ENCODE assay signal across 13 cellular contexts in genomic region chr6:106116125-106116524, GRCh38. TPM values are rescaled to one million over a fixed set of nuclear protein-coding genes. Genes with fewer than 3 reads are reported as not detected.
A peak's percentile ranks its signal among the peaks of the same experiment; 100 is the strongest.
DNase-seq lines count a peak whose midpoint lies in the region; ATAC-seq and TF ChIP-seq lines count a peak whose summit lies in the region.
"Had no signal": no experiment of that assay in that cellular context is flagged by ENCODE, and none has a peak within 500 bp of the region (broad histone marks: within the 10 kb centered on the region; RNA-seq: fewer than 3 reads in every experiment).

No MANE protein-coding gene starts in this region.

- no peak overlapping the region for H2AFZ ChIP-seq in Loucy (ENCODE audit: low read length)

- H3K9me2 ChIP-seq in Loucy (replicated peaks; ENCODE audit: low read depth, low read length), result no peaks in the 10 kb centered on the region

- H3K4me1 ChIP-seq in Loucy (ENCODE audit: insufficient read depth, low read length, poor library complexity, severe bottlenecking) (peaks cover 81% of the 10 kb centered on the region), upper lobe of left lung (peaks cover 0 to 5% (median 3%) of the 10 kb centered on the region in 4 donors)

- TF ChIP-seq CTCF in Loucy (conservative IDR thresholded peaks at IDR 0.05; ENCODE audit: low read length), result no peak
- no peak for TF ChIP-seq CTCF in upper lobe of left lung (IDR thresholded peaks at IDR 0.05)

- H3K9ac ChIP-seq in Loucy (ENCODE audit: low read depth, low read length, poor library complexity, severe bottlenecking), result no peak overlapping the region
- H3K9ac ChIP-seq: BLaER1 had no signal

- no peak for ATAC-seq in central memory CD8-positive, alpha-beta T cell (replicated peaks; ENCODE audit: extremely low read depth, poor library complexity, severe bottlenecking)
- ATAC-seq in GM18861 (IDR thresholded peaks at IDR 0.05; ENCODE audit: unreplicated experiment), result no peak
- ATAC-seq in upper lobe of left lung (ENCODE audit: low FRiP score in 2 of 2), result no peak

- H3K79me2 ChIP-seq in Loucy (ENCODE audit: insufficient read depth, low read length), result no peaks in the 10 kb centered on the region

- no peaks in the 10 kb centered on the region for H3K9me3 ChIP-seq in Loucy (ENCODE audit: insufficient read depth, low read depth, low read length)
- no peaks in the 10 kb centered on the region for H3K9me3 ChIP-seq in upper lobe of left lung
- H3K9me3 ChIP-seq: BLaER1 had no signal

- peak overlapping the region; percentile 16 for H3K4me3 Mint-ChIP-seq in central memory CD8-positive, alpha-beta T cell
- H3K4me3 Mint-ChIP-seq: activated naive CD8-positive, alpha-beta T cell had no signal

- H3K4me3 ChIP-seq in Loucy (ENCODE audit: low read length, poor library complexity, severe bottlenecking) (no peak overlapping the region), upper lobe of left lung (no peak overlapping the region)
- H3K4me3 ChIP-seq: BLaER1 had no signal

- H3K27ac ChIP-seq in upper lobe of left lung, result no peak overlapping the region
- H3K27ac ChIP-seq: BLaER1 had no signal

- no peaks in the 10 kb centered on the region for H3K9me3 Mint-ChIP-seq in central memory CD8-positive, alpha-beta T cell

- peaks cover 3% of the 10 kb centered on the region; the same call in 1 of the 2 replicates for H3F3A ChIP-seq in Loucy (ENCODE audit: low read depth)

- TF ChIP-seq POLR2A in upper lobe of left lung (IDR thresholded peaks at IDR 0.05), result no peak

- peak; percentile 89 for DNase-seq in Ammon's horn (ENCODE audit: low spot score)
- DNase-seq in central memory CD8-positive, alpha-beta T cell (ENCODE audit: low spot score in 2 of 2), result no peak
- peak; percentile 58 to 64 for DNase-seq in lung microvascular endothelial cell (ENCODE audit: low read depth in 2 of 2)
- no peak for DNase-seq in GDM1 (lab: John Stamatoyannopoulos, UW)
- DNase-seq in upper lobe of left lung, result no peak
- DNase-seq in NCI-H82 treated with DMSO at 0.1 percent for 48 hours (lab: John Stamatoyannopoulos, UW; ENCODE audit: unreplicated experiment), result no peak
- DNase-seq: activated CD4-positive, alpha-beta T cell treated with anti-CD3 and anti-CD28 coated beads for 4 hours; effector CD8-positive, alpha-beta T cell; small intestine had no signal

- no peaks in the 10 kb centered on the region for H4K20me1 ChIP-seq in Loucy (ENCODE audit: insufficient read depth, low read length, poor library complexity, severe bottlenecking)
- H4K20me1 ChIP-seq: BLaER1 had no signal

- H3K27me3 ChIP-seq in Loucy (ENCODE audit: insufficient read depth, low read length, poor library complexity, severe bottlenecking) (no peaks in the 10 kb centered on the region), upper lobe of left lung (no peaks in the 10 kb centered on the region)
- H3K27me3 ChIP-seq: BLaER1 had no signal

- H3K36me3 Mint-ChIP-seq in central memory CD8-positive, alpha-beta T cell (ENCODE audit: insufficient read depth), result peaks cover 13% of the 10 kb centered on the region
- H3K36me3 Mint-ChIP-seq: activated naive CD8-positive, alpha-beta T cell had no signal

- H3K27me3 Mint-ChIP-seq in central memory CD8-positive, alpha-beta T cell, result no peaks in the 10 kb centered on the region

- H3K4me2 ChIP-seq in Loucy (ENCODE audit: low read depth, low read length, poor library complexity, severe bottlenecking), result peak overlapping the region; percentile 55

- TF ChIP-seq EP300 in upper lobe of left lung (IDR thresholded peaks at IDR 0.05), result no peak

- no peak overlapping the region for H3K27ac Mint-ChIP-seq in central memory CD8-positive, alpha-beta T cell (ENCODE audit: low read depth)

- WGBS in upper lobe of left lung, 2 donors, result 69 to 70% methylated on average over 2 of the region's 2 CpGs

- peaks cover 67% of the 10 kb centered on the region for H3K4me1 Mint-ChIP-seq in central memory CD8-positive, alpha-beta T cell

- H3K36me3 ChIP-seq in Loucy (ENCODE audit: insufficient read depth, low read length) (no peaks in the 10 kb centered on the region), upper lobe of left lung (no peaks in the 10 kb centered on the region)
- H3K36me3 ChIP-seq: BLaER1 had no signal

RNA-seq across cellular contexts. Expression of gene PRDM1, which starts 30.0 kb away (rescaled TPM):
- total RNA-seq in lung microvascular endothelial cell (0.40 and 1.3 TPM in 2 replicates), upper lobe of left lung (10 to 100 TPM in 5 of 6 donors, 1 to 10 TPM in 1; 6.2 to 32.2 (median 12.9) TPM)

Comparison
In these comparisons a context has a peak if more than half of its experiments do, and no peak if none do; other contexts are left out.
1. DNase-seq: peak in Ammon's horn (single experiment) and lung microvascular endothelial cell (2 of 2); none in central memory CD8-positive, alpha-beta T cell (0 of 2), GDM1 (single experiment), upper lobe of left lung (0 of 2) and NCI-H82 treated with DMSO at 0.1 percent for 48 hours (single experiment).